21 cellular contexts compared by ENCODE assay signal in the genomic region with DNA sequence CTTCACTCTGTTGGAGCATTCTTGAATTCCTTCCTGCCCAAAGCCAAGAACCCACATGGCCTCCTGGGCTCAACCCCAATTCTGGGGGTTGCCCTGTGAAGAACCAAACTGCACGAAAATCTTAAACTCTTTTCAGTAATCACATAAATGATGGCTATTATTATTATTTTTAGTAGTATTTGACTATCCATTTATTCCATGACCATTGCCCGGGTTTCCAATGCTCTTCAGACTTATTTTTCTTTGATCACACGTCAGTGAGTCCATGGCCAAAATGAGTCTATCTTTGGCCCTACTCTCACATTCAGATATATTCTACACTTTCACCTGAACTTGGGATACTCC.
"Had no signal": no experiment of that assay in that cellular context is flagged by ENCODE, and none has a peak within 500 bp of the region (broad histone marks: within the 10 kb centered on the region; RNA-seq: fewer than 3 reads in every experiment).

No MANE protein-coding gene starts in this region.

- H3K9me3 Mint-ChIP-seq: activated naive CD4-positive, alpha-beta T cell treated with anti-CD3 and anti-CD28 coated beads, Interleukin-2, amount 50 U/mL, for 72 hours; activated T-cell treated with anti-CD3 and anti-CD28 coated beads, Interleukin-2, amount 50 U/mL, for 72 hours; central memory CD8-positive, alpha-beta T cell; neural progenitor cell; stimulated activated effector memory CD8-positive, alpha-beta T cell treated with anti-CD3 and anti-CD28 coated beads, Interleukin-12 subunit alpha, Interleukin-12 subunit beta, amount 100 ng/mL, for 72 hours had no signal

- H3K4me3 Mint-ChIP-seq: activated T-cell treated with anti-CD3 and anti-CD28 coated beads, Interleukin-2, amount 50 U/mL, for 72 hours; brain; central memory CD8-positive, alpha-beta T cell; naive B cell; neural progenitor cell; stimulated activated effector memory CD8-positive, alpha-beta T cell treated with anti-CD3 and anti-CD28 coated beads, Interleukin-12 subunit alpha, Interleukin-12 subunit beta, amount 100 ng/mL, for 72 hours had no signal

- H3K36me3 ChIP-seq: neural progenitor cell, pancreas, sigmoid colon, vagina had no signal

- H3K9me3 ChIP-seq: pancreas, sigmoid colon, tibial artery, vagina had no signal

- ATAC-seq: activated T-cell treated with anti-CD3 and anti-CD28 coated beads, Interleukin-2, amount 50 U/mL, for 72 hours; stimulated activated effector memory CD8-positive, alpha-beta T cell treated with anti-CD3 and anti-CD28 coated beads, Interleukin-12 subunit alpha, Interleukin-12 subunit beta, amount 100 ng/mL, for 72 hours had no signal

- H3K36me3 Mint-ChIP-seq: activated naive CD4-positive, alpha-beta T cell treated with anti-CD3 and anti-CD28 coated beads, Interleukin-2, amount 50 U/mL, for 72 hours; stimulated activated effector memory CD8-positive, alpha-beta T cell treated with anti-CD3 and anti-CD28 coated beads, Interleukin-12 subunit alpha, Interleukin-12 subunit beta, amount 100 ng/mL, for 72 hours had no signal

- H3K4me1 Mint-ChIP-seq: brain; central memory CD8-positive, alpha-beta T cell; naive B cell; neural progenitor cell had no signal

- H3K27ac Mint-ChIP-seq: activated naive CD4-positive, alpha-beta T cell treated with anti-CD3 and anti-CD28 coated beads, Interleukin-2, amount 50 U/mL, for 72 hours; activated T-cell treated with anti-CD3 and anti-CD28 coated beads, Interleukin-2, amount 50 U/mL, for 72 hours; brain; neural progenitor cell; stimulated activated effector memory CD8-positive, alpha-beta T cell treated with anti-CD3 and anti-CD28 coated beads, Interleukin-12 subunit alpha, Interleukin-12 subunit beta, amount 100 ng/mL, for 72 hours had no signal

- DNase-seq: activated CD4-positive, alpha-beta T cell treated with anti-CD3 and anti-CD28 coated beads for 48 hours; activated CD8-positive, alpha-beta memory T cell treated with anti-CD3 and anti-CD28 coated beads, Interleukin-2, amount 50 U/mL, for 48 hours; activated gamma-delta T cell; activated T-cell treated with anti-CD3 and anti-CD28 coated beads, Interleukin-2, amount 50 U/mL, for 72 hours; amygdala; left colon; naive B cell; sigmoid colon; stimulated activated CD4-positive, alpha-beta T cell treated with anti-CD3 and anti-CD28 coated beads, Interleukin-12 subunit alpha, Interleukin-12 subunit beta, amount 100 ng/mL, for 4 hours; T-helper 2 cell; tibial artery had no signal

- H3K27me3 ChIP-seq: foreskin keratinocyte, neural progenitor cell, pancreas, sigmoid colon, tibial artery, vagina had no signal

- H3K27ac ChIP-seq: coronary artery, foreskin keratinocyte, neural progenitor cell, pancreas, sigmoid colon, tibial artery, vagina had no signal

- H3K27me3 Mint-ChIP-seq: brain, naive B cell had no signal

- H3K4me1 ChIP-seq: neural progenitor cell, sigmoid colon, tibial artery, vagina had no signal

- H3K4me3 ChIP-seq: coronary artery, lung, neural progenitor cell, pancreas, sigmoid colon, tibial artery, vagina had no signal
